15 cellular contexts compared by ENCODE assay signal in the genomic region with DNA sequence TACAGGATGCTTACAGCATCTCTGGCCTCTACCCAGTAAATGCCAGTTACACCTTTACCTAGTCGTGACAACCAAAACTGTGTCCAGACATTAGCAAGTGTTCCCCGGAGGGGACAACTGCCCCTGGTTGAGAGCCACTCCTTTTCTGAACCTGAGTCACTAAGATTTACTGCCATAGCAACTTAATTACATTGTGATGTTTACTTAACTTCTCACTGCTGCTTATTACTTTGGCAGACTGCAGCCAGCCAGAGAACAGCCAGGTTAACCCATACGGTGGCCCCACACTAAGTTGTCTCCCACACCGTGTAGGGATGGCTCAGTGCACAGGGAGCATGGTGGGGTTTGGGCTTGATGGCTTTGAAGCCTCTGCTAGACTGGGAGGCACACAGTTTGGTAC.
A peak's percentile ranks its signal among the peaks of the same experiment; 100 is the strongest.
DNase-seq lines count a peak whose midpoint lies in the region; FAIRE-seq and TF ChIP-seq lines count a peak whose summit lies in the region.
"Had no signal": no experiment of that assay in that cellular context is flagged by ENCODE, and none has a peak within 500 bp of the region (broad histone marks: within the 10 kb centered on the region; RNA-seq: fewer than 3 reads in every experiment).

No MANE protein-coding gene starts in this region.

- peak overlapping the region; percentile 36 for H4K91ac ChIP-seq in H1 (replicated peaks; ENCODE audit: insufficient read length, low read length)

- no peak for TF ChIP-seq CTCF in H1 (IDR thresholded peaks at IDR 0.05; ENCODE audit: control extremely low read depth in 1 of 3, insufficient read depth in 1 of 3, low read depth in 1 of 3, low read length in 3 of 3)

- H2BK120ac ChIP-seq in H1 (replicated peaks; ENCODE audit: low read depth, low read length) = no peak overlapping the region

- no peak overlapping the region for H3K4me3 ChIP-seq in H1 (ENCODE audit: extremely low read depth in 1 of 4, insufficient read depth in 2 of 4, low read depth in 3 of 4, low read length in 4 of 4)
- H3K4me3 ChIP-seq: breast epithelium had no signal

- peaks cover 0 to 4% (median 2%) of the 10 kb centered on the region in 4 experiments; a peak in 2 of 8 replicates for H3K36me3 ChIP-seq in H1 (ENCODE audit: control insufficient read depth in 2 of 4, insufficient read depth in 4 of 4, low read length in 3 of 4)
- H3K36me3 ChIP-seq: breast epithelium had no signal

- no peak overlapping the region; a peak in 1 of 7 replicates for H3K9ac ChIP-seq in H1 (replicated peaks in 1 of 4; ENCODE audit: extremely low read depth in 1 of 4, low read depth in 3 of 4, low read length in 3 of 4)

- H3K4me1 ChIP-seq in H1 (replicated peaks in 1 of 4; ENCODE audit: control insufficient read depth in 3 of 4, insufficient read depth in 4 of 4, low read length in 3 of 4) = peaks cover 1 to 12% (median 5%) of the 10 kb centered on the region in 4 experiments; a peak in 4 of 7 replicates
- H3K4me1 ChIP-seq: breast epithelium had no signal

- no peak for TF ChIP-seq RAD21 in H1 (IDR thresholded peaks at IDR 0.05 in 1 of 2, conservative IDR thresholded peaks at IDR 0.05 in 1 of 2; ENCODE audit: low read depth in 2 of 2, low read length in 2 of 2)

- no peak overlapping the region for H3K27ac ChIP-seq in H1 (ENCODE audit: low read depth, low read length)

- H3K4me2 ChIP-seq in H1 (ENCODE audit: insufficient read depth in 1 of 2, low read depth in 2 of 2, low read length in 2 of 2) = no peak overlapping the region

- H3K27me3 ChIP-seq in H1 (replicated peaks in 1 of 4; ENCODE audit: control insufficient read depth in 3 of 4, extremely low read depth in 1 of 4, insufficient read depth in 3 of 4, low read length in 3 of 4) = no peaks in the 10 kb centered on the region
- H3K27me3 ChIP-seq: breast epithelium had no signal

- POLR2A ChIA-PET in H1 (lab: Charles Lee; ENCODE audit: partially characterized antibody) = interaction anchor here (0.8 kb wide), 1 partner anchor 15 kb away, joined by 3 read pairs; no protein-coding TSS in a partner anchor

- FAIRE-seq in H1 (lab: Jason Lieb, UNC) = no peak

- H3K23me2 ChIP-seq in H1 (ENCODE audit: low read depth, low read length) = no peaks in the 10 kb centered on the region

- no peaks in the 10 kb centered on the region for H3K79me1 ChIP-seq in H1 (ENCODE audit: low read depth, low read length)

- H3K23ac ChIP-seq in H1 (ENCODE audit: insufficient read length) = no peak overlapping the region

- CTCF ChIA-PET in H1 (lab: Charles Lee; ENCODE audit: partially characterized antibody) = no interaction called here

- H2BK20ac ChIP-seq in H1 (ENCODE audit: low read length) = no peak overlapping the region

- H3K18ac ChIP-seq in H1 (ENCODE audit: extremely low read depth, low read length) = no peak overlapping the region

- H2BK5ac ChIP-seq in H1 (ENCODE audit: low read depth, low read length) = no peak overlapping the region

- no peak overlapping the region for H2BK15ac ChIP-seq in H1 (ENCODE audit: low read length)

- DNase-seq in HT-29 (ENCODE audit: low spot score) (peak; percentile 55), NCI-H69 (lab: John Stamatoyannopoulos, UW) (peak; percentile 80), H1 (ENCODE audit: low read depth in 1 of 2, low spot score in 2 of 2) (no peak), renal cortical epithelial cell (ENCODE audit: low read depth) (peak; percentile 87), NCI-H2029 (lab: John Stamatoyannopoulos, UW) (no peak), EL (no peak)
- no peak for DNase-seq in activated T-cell treated with anti-CD3 and anti-CD28 coated beads, Interleukin-2, amount 50 U/mL, for 1 hour
- DNase-seq: activated naive CD4-positive, alpha-beta T cell treated with anti-CD3 and anti-CD28 coated beads, Interleukin-2, amount 10 ng/mL, durations not matched to agents 7 days and 5 days; CD4-positive, CD25-positive, alpha-beta regulatory T cell; glutamatergic neuron; HCEC 1CT; left cardiac atrium; NCI-H510A; SHP77 treated with DMSO at 0.1 percent for 48 hours had no signal

- TF ChIP-seq EP300 in H1 (IDR thresholded peaks at IDR 0.05; ENCODE audit: borderline replicate concordance in 1 of 2, low read depth in 2 of 2, low read length in 2 of 2) = no peak

- no peak overlapping the region for H2AFZ ChIP-seq in H1 (ENCODE audit: low read length)

- no peak for TF ChIP-seq POLR2A in H1 (IDR thresholded peaks at IDR 0.05; ENCODE audit: control extremely low read depth in 1 of 2, low read depth in 2 of 2, low read length in 2 of 2)

- H3K79me2 ChIP-seq in H1 (ENCODE audit: control insufficient read depth in 1 of 2, insufficient read depth in 2 of 2, low read length in 2 of 2) = no peaks in the 10 kb centered on the region

- no peak overlapping the region for H3K4ac ChIP-seq in H1 (replicated peaks; ENCODE audit: insufficient read length, low read depth, low read length)

- H4K8ac ChIP-seq in H1 (ENCODE audit: extremely low read depth, insufficient read depth, low read length) = no peak overlapping the region; the same call in 1 of the 2 replicates

- H4K20me1 ChIP-seq in H1 (replicated peaks in 1 of 2; ENCODE audit: control insufficient read depth in 1 of 2, insufficient read depth in 2 of 2, low read length in 2 of 2) = no peaks in the 10 kb centered on the region

- H4K5ac ChIP-seq in H1 (ENCODE audit: insufficient read length, low read depth, low read length) = no peak overlapping the region

- peaks cover 9 to 16% of the 10 kb centered on the region in 2 experiments for H3K9me3 ChIP-seq in H1 (ENCODE audit: insufficient read depth in 2 of 2, low read depth in 1 of 2, low read length in 1 of 2)

- WGBS in H1 (ENCODE audit: extremely low coverage in 1 of 2, insufficient coverage in 1 of 2, insufficient read length in 1 of 2, insufficient replicate concordance in 2 of 2, low coverage in 1 of 2, low lambda C conversion rate in 2 of 2, missing lambda C conversion rate in 1 of 2), 2 experiments = 89% methylated on average over 4 of the region's 4 CpGs; no CpG with 5 or more reads in 1 of the 2 experiments

- no peak overlapping the region for H3K56ac ChIP-seq in H1 (replicated peaks; ENCODE audit: insufficient read length, low read depth, low read length)

- H2AK5ac ChIP-seq in H1 (ENCODE audit: low read depth, low read length) = no peak overlapping the region

- H3K14ac ChIP-seq in H1 (ENCODE audit: insufficient read length) = no peak overlapping the region

- no peak overlapping the region for H2BK12ac ChIP-seq in H1 (ENCODE audit: low read depth, low read length)

TF ChIP-seq in H1, 55 proteins besides CTCF, POLR2A, EP300 and RAD21 (continues in another document):
- TF ChIP-seq RNF2 (IDR thresholded peaks at IDR 0.05; ENCODE audit: borderline replicate concordance, low read depth, low read length, missing control alignments, poor library complexity, severe bottlenecking) (no peak), GTF2F1 (IDR thresholded peaks at IDR 0.05; ENCODE audit: borderline replicate concordance, low read depth, low read length) (no peak), SIRT6 (IDR thresholded peaks at IDR 0.05; ENCODE audit: low read length) (no peak), EZH2 (IDR thresholded peaks at IDR 0.05; ENCODE audit: low read depth, low read length, severe bottlenecking) (no peak), KDM1A (IDR thresholded peaks at IDR 0.05; ENCODE audit: borderline replicate concordance, low read length) (no peak), HDAC6 (IDR thresholded peaks at IDR 0.05; ENCODE audit: low read depth, low read length) (no peak), CBX8 (IDR thresholded peaks at IDR 0.05; ENCODE audit: borderline replicate concordance, low read depth, low read length) (no peak), RFX5 (IDR thresholded peaks at IDR 0.05; ENCODE audit: borderline replicate concordance, low read depth, low read length) (no peak)

Comparison
In these comparisons a context has a peak if more than half of its experiments do, and no peak if none do; other contexts are left out.
1. DNase-seq: peak in HT-29 (single experiment), NCI-H69 (single experiment) and renal cortical epithelial cell (single experiment); none in H1 (0 of 2), NCI-H2029 (single experiment), EL (single experiment) and activated T-cell treated with anti-CD3 and anti-CD28 coated beads, Interleukin-2, amount 50 U/mL, for 1 hour (single experiment).